ENCODE assay signal across 11 cellular contexts in genomic region chr11:73087730-73088129, GRCh38. TPM values are rescaled to one million over a fixed set of nuclear protein-coding genes. Genes with fewer than 3 reads are reported as not detected.
A peak's percentile ranks its signal among the peaks of the same experiment; 100 is the strongest.
DNase-seq lines count a peak whose midpoint lies in the region; ATAC-seq and TF ChIP-seq lines count a peak whose summit lies in the region.
"Had no signal": no experiment of that assay in that cellular context is flagged by ENCODE, and none has a peak within 500 bp of the region (broad histone marks: within the 10 kb centered on the region; RNA-seq: fewer than 3 reads in every experiment).

No MANE protein-coding gene starts in this region.

- H3K36me3 Mint-ChIP-seq in CD8-positive, alpha-beta T cell = peaks cover 31% of the 10 kb centered on the region
- peaks cover 0 to 22% (median 11%) of the 10 kb centered on the region in 3 donors for H3K36me3 Mint-ChIP-seq in CD8-positive, alpha-beta memory T cell

- peaks cover 36% of the 10 kb centered on the region for H3K4me1 Mint-ChIP-seq in CD8-positive, alpha-beta T cell (ENCODE audit: low read depth)
- H3K4me1 Mint-ChIP-seq in CD8-positive, alpha-beta memory T cell = peaks cover 13 to 43% (median 42%) of the 10 kb centered on the region in 3 donors
- H3K4me1 Mint-ChIP-seq: nephron had no signal

- no peaks in the 10 kb centered on the region for H3K9me3 Mint-ChIP-seq in CD8-positive, alpha-beta T cell
- no peaks in the 10 kb centered on the region for H3K9me3 Mint-ChIP-seq in CD8-positive, alpha-beta memory T cell
- H3K9me3 Mint-ChIP-seq: nephron had no signal

- no peak overlapping the region for H3K4me3 Mint-ChIP-seq in CD8-positive, alpha-beta T cell
- peak overlapping the region in 1 of 7 donors; percentile 21 for H3K4me3 Mint-ChIP-seq in CD8-positive, alpha-beta memory T cell
- H3K4me3 Mint-ChIP-seq: CD4-positive, CD25-positive, alpha-beta regulatory T cell; nephron had no signal

- intact Hi-C loops in CD8-positive, alpha-beta T cell (cut with DNase I, micrococcal nuclease) = no loop called here
- intact Hi-C loops in ascending aorta (cut with DNase I) = no loop called here
- intact Hi-C loops in lower lobe of right lung (cut with DNase I) = no loop called here

- H3K36me3 ChIP-seq in CD8-positive, alpha-beta T cell (ENCODE audit: insufficient read depth, low read length) = no peaks in the 10 kb centered on the region
- H3K36me3 ChIP-seq in ascending aorta (peaks cover 3 to 4% of the 10 kb centered on the region in 2 donors), lower lobe of right lung (no peaks in the 10 kb centered on the region)
- no peaks in the 10 kb centered on the region for H3K36me3 ChIP-seq in CD8-positive, alpha-beta memory T cell (ENCODE audit: insufficient read depth, low read length)

- TF ChIP-seq CTCF in CD8-positive, alpha-beta T cell (IDR thresholded peaks at IDR 0.05) = no peak
- TF ChIP-seq CTCF in ascending aorta (IDR thresholded peaks at IDR 0.05) (no peak), lower lobe of right lung (IDR thresholded peaks at IDR 0.05) (no peak)

- no peaks in the 10 kb centered on the region for H3K4me1 ChIP-seq in CD8-positive, alpha-beta T cell (ENCODE audit: insufficient read depth, low read length)
- peaks cover 0 to 13% of the 10 kb centered on the region in 2 donors for H3K4me1 ChIP-seq in ascending aorta
- H3K4me1 ChIP-seq in lower lobe of right lung = peaks cover 20% of the 10 kb centered on the region
- no peaks in the 10 kb centered on the region for H3K4me1 ChIP-seq in CD8-positive, alpha-beta memory T cell (ENCODE audit: insufficient read depth, low read length)

- CTCF ChIA-PET in CD8-positive, alpha-beta T cell (lab: Charles Lee) = no interaction called here
- CTCF ChIA-PET in CD8-positive, alpha-beta memory T cell (lab: Charles Lee) = no interaction called here

- H3K9me3 ChIP-seq in CD8-positive, alpha-beta T cell (ENCODE audit: low read length) = no peaks in the 10 kb centered on the region
- H3K9me3 ChIP-seq in ascending aorta (no peaks in the 10 kb centered on the region), lower lobe of right lung (no peaks in the 10 kb centered on the region)
- H3K9me3 ChIP-seq in CD8-positive, alpha-beta memory T cell (ENCODE audit: low read length) = no peaks in the 10 kb centered on the region

- no peaks in the 10 kb centered on the region for H3K27me3 Mint-ChIP-seq in CD8-positive, alpha-beta T cell (ENCODE audit: low read depth)
- no peaks in the 10 kb centered on the region for H3K27me3 Mint-ChIP-seq in CD8-positive, alpha-beta memory T cell
- H3K27me3 Mint-ChIP-seq: CD4-positive, CD25-positive, alpha-beta regulatory T cell had no signal

- no peak overlapping the region for H3K27ac ChIP-seq in CD8-positive, alpha-beta T cell (ENCODE audit: low read depth, low read length)
- peak overlapping the region; percentile 14 to 31 for H3K27ac ChIP-seq in ascending aorta
- H3K27ac ChIP-seq in lower lobe of right lung = peak overlapping the region; percentile 18
- no peak overlapping the region for H3K27ac ChIP-seq in CD8-positive, alpha-beta memory T cell (ENCODE audit: low read depth, low read length)

- H3K27me3 ChIP-seq in CD8-positive, alpha-beta T cell (ENCODE audit: insufficient read depth, low read length) = no peaks in the 10 kb centered on the region
- H3K27me3 ChIP-seq in ascending aorta = no peaks in the 10 kb centered on the region
- H3K27me3 ChIP-seq in lower lobe of right lung (ENCODE audit: low read depth) = no peaks in the 10 kb centered on the region
- no peaks in the 10 kb centered on the region for H3K27me3 ChIP-seq in CD8-positive, alpha-beta memory T cell (ENCODE audit: insufficient read depth, low read length, poor library complexity, severe bottlenecking)

- H3K27ac Mint-ChIP-seq in CD8-positive, alpha-beta T cell = peak overlapping the region; percentile 16
- H3K27ac Mint-ChIP-seq in CD8-positive, alpha-beta memory T cell = peak overlapping the region in 3 of 8 donors; percentile 6 to 55 (median 13)
- H3K27ac Mint-ChIP-seq: nephron had no signal

- DNase-seq in CD8-positive, alpha-beta T cell = no peak
- no peak for DNase-seq in ascending aorta (ENCODE audit: low spot score in 2 of 2)
- no peak for DNase-seq in lower lobe of right lung
- no peak for DNase-seq in NCI-H1105 treated with DMSO at 0.1 percent for 48 hours (lab: John Stamatoyannopoulos, UW)
- no peak for DNase-seq in SW 1271 (lab: John Stamatoyannopoulos, UW)
- DNase-seq in CD8-positive, alpha-beta memory T cell = no peak
- DNase-seq: CD4-positive, CD25-positive, alpha-beta regulatory T cell; NCI-H2029 treated with DMSO at 0.1 percent for 48 hours had no signal

- ATAC-seq in CD8-positive, alpha-beta T cell = no peak
- ATAC-seq in HG03135 (IDR thresholded peaks at IDR 0.05; ENCODE audit: unreplicated experiment) (peak; percentile 61), lower lobe of right lung (peak; percentile 87 to 92), HG02610 (IDR thresholded peaks at IDR 0.05; ENCODE audit: unreplicated experiment) (no peak)

- no peak overlapping the region for H3K4me3 ChIP-seq in CD8-positive, alpha-beta T cell (ENCODE audit: low read depth, low read length)
- H3K4me3 ChIP-seq in ascending aorta (no peak overlapping the region), lower lobe of right lung (no peak overlapping the region)
- H3K4me3 ChIP-seq in CD8-positive, alpha-beta memory T cell (ENCODE audit: low read length) = no peak overlapping the region

- POLR2A ChIA-PET in CD8-positive, alpha-beta T cell (lab: Charles Lee) = no interaction called here
- POLR2A ChIA-PET in CD8-positive, alpha-beta memory T cell (lab: Charles Lee) = interaction anchor here (0.6 to 0.7 kb wide), 2 partner anchors 200 to 654 kb away, joined by 3 to 4 read pairs; partner anchors contain the start of gene CLPB

RNA-seq across cellular contexts. Expression of gene FCHSD2, which starts 54.4 kb away (rescaled TPM):
- total RNA-seq in CD8-positive, alpha-beta T cell = 10 to 100 TPM; 38.8 to 41.1 TPM
- total RNA-seq in ascending aorta = 16.3 TPM
- 59.0 TPM for total RNA-seq in lower lobe of right lung
- total RNA-seq in CD8-positive, alpha-beta memory T cell = 10 to 100 TPM; 28.0 to 28.3 TPM
- 21.2 TPM for polyA plus RNA-seq in CD8-positive, alpha-beta memory T cell

Comparison
In these comparisons a context has a peak if more than half of its experiments do, and no peak if none do; other contexts are left out.
1. ATAC-seq: peak in HG03135 (single experiment) and lower lobe of right lung (2 of 2); none in CD8-positive, alpha-beta T cell (single experiment) and HG02610 (single experiment).
2. H3K27ac ChIP-seq: peak in ascending aorta (2 of 2) and lower lobe of right lung (single experiment); none in CD8-positive, alpha-beta T cell (single experiment) and CD8-positive, alpha-beta memory T cell (single experiment).